ENCODE assay signal across 1 cellular context in the genomic region with DNA sequence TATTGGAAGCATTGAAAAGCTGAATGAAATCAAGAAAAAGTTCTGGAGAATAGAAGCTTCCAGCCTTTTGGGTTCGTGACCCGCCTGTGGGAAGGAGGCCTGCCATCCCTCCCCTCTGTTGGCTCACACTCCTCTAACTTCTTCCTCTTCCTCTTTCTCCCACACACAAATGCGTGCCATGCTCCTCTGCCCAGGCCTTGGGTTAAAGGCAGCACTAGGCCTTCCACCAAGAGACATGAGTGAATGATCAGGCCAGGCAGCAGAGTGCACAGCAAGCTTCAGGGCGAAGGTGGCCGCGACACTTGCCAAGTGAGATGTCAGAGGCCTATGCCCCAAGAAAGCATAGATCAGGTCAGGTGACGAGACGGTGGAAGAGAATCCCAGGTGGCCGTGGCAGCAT.
TF ChIP-seq lines count a peak whose summit lies in the region.

No MANE protein-coding gene starts in this region.

TF ChIP-seq in H1, 55 proteins besides CTCF, POLR2A, EP300 and RAD21:
- TF ChIP-seq CBX5 (IDR thresholded peaks at IDR 0.05; ENCODE audit: low read depth, low read length) (no peak), HDAC6 (IDR thresholded peaks at IDR 0.05; ENCODE audit: low read depth, low read length) (no peak), TEAD4 (IDR thresholded peaks at IDR 0.05; ENCODE audit: low read depth, low read length) (no peak), CBX8 (IDR thresholded peaks at IDR 0.05; ENCODE audit: borderline replicate concordance, low read depth, low read length) (no peak), SIN3A (conservative IDR thresholded peaks at IDR 0.05 in 1 of 2, IDR thresholded peaks at IDR 0.05 in 1 of 2; ENCODE audit: low read depth in 1 of 2, low read length in 2 of 2) (no peak), GTF2F1 (IDR thresholded peaks at IDR 0.05; ENCODE audit: borderline replicate concordance, low read depth, low read length) (no peak), SRF (IDR thresholded peaks at IDR 0.05; ENCODE audit: low read depth, low read length) (no peak), YY1 (IDR thresholded peaks at IDR 0.05; ENCODE audit: low read depth, low read length) (no peak), POLR2AphosphoS5 (IDR thresholded peaks at IDR 0.05; ENCODE audit: low read depth, low read length) (no peak), EGR1 (IDR thresholded peaks at IDR 0.05; ENCODE audit: borderline replicate concordance, low read depth, low read length) (no peak), ASH2L (IDR thresholded peaks at IDR 0.05; ENCODE audit: low read length) (no peak), TCF12 (IDR thresholded peaks at IDR 0.05; ENCODE audit: low read depth, low read length) (no peak), BRCA1 (IDR thresholded peaks at IDR 0.05; ENCODE audit: low read depth, low read length) (no peak), RXRA (IDR thresholded peaks at IDR 0.05; ENCODE audit: insufficient read depth, low read depth, low read length) (no peak)
- TF ChIP-seq, protein P1, sequence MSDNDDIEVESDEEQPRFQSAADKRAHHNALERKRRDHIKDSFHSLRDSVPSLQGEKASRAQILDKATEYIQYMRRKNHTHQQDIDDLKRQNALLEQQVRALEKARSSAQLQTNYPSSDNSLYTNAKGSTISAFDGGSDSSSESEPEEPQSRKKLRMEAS (IDR thresholded peaks at IDR 0.05), result no peak
- TF ChIP-seq, protein P2, sequence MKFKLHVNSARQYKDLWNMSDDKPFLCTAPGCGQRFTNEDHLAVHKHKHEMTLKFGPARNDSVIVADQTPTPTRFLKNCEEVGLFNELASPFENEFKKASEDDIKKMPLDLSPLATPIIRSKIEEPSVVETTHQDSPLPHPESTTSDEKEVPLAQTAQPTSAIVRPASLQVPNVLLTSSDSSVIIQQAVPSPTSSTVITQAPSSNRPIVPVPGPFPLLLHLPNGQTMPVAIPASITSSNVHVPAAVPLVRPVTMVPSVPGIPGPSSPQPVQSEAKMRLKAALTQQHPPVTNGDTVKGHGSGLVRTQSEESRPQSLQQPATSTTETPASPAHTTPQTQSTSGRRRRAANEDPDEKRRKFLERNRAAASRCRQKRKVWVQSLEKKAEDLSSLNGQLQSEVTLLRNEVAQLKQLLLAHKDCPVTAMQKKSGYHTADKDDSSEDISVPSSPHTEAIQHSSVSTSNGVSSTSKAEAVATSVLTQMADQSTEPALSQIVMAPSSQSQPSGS (IDR thresholded peaks at IDR 0.05; ENCODE audit: low read length), result no peak
